Comparison of ENCODE assay signal across 18 cellular contexts in genomic region chr21:32131164-32131563, GRCh38.
DNase-seq lines count a peak whose midpoint lies in the region; ATAC-seq, FAIRE-seq and TF ChIP-seq lines count a peak whose summit lies in the region.
"Had no signal": no experiment of that assay in that cellular context is flagged by ENCODE, and none has a peak within 500 bp of the region (broad histone marks: within the 10 kb centered on the region; RNA-seq: fewer than 3 reads in every experiment).

No MANE protein-coding gene starts in this region.

- peaks cover 21% of the 10 kb centered on the region for H3K9me3 Mint-ChIP-seq in nephron progenitor cell

- H2AFZ ChIP-seq in H1 (ENCODE audit: low read length) = 0 out of 2 replicates have a peak overlapping the region, but pooled peaks have one; percentile 36

- no peaks in the 10 kb centered on the region for H3K79me2 ChIP-seq in H1 (ENCODE audit: control insufficient read depth in 1 of 2, insufficient read depth in 2 of 2, low read length in 2 of 2)

- no peak overlapping the region for H3K4ac ChIP-seq in H1 (replicated peaks; ENCODE audit: insufficient read length, low read depth, low read length)

- H3K36me3 ChIP-seq in left ventricle myocardium inferior (no peaks in the 10 kb centered on the region), H1 (ENCODE audit: control insufficient read depth in 2 of 4, insufficient read depth in 4 of 4, low read length in 3 of 4) (no peaks in the 10 kb centered on the region)

- H3K27ac ChIP-seq in left ventricle myocardium inferior (replicated peaks) (no peak overlapping the region), A549 (peak overlapping the region; percentile 51 to 58; a peak in 3 of 6 replicates), H1 (ENCODE audit: low read depth, low read length) (no peak overlapping the region)

- DNase-seq in Right ventricle myocardium superior (no peak), left ventricle myocardium inferior (no peak), A549 (ENCODE audit: low read depth in 1 of 2, low spot score in 1 of 2) (no peak), H1 (ENCODE audit: low read depth in 1 of 2, low spot score in 2 of 2) (peak in 1 of 2 experiments; percentile 8), nephron progenitor cell (no peak), DMS53 (lab: John Stamatoyannopoulos, UW) (no peak), iPS-NIHi11 (ENCODE audit: low spot score) (no peak)
- DNase-seq: 8988T; C1 segment of cervical spinal cord; Calu3; CD4-positive, alpha-beta T cell; DMS 273 treated with DMSO at 0.1 percent for 48 hours; DMS79 had no signal

- H4K8ac ChIP-seq in H1 (ENCODE audit: extremely low read depth, insufficient read depth, low read length) = no peak overlapping the region

- H3K56ac ChIP-seq in H1 (replicated peaks; ENCODE audit: insufficient read length, low read depth, low read length) = no peak overlapping the region

- no peak overlapping the region for H2AK5ac ChIP-seq in H1 (ENCODE audit: low read depth, low read length)

- TF ChIP-seq EP300 in A549 (IDR thresholded peaks at IDR 0.05) = no peak
- no peak for TF ChIP-seq EP300 in H1 (IDR thresholded peaks at IDR 0.05; ENCODE audit: borderline replicate concordance in 1 of 2, low read depth in 2 of 2, low read length in 2 of 2)

- no peak overlapping the region for H2BK5ac ChIP-seq in H1 (ENCODE audit: low read depth, low read length)

- H3K4me3 Mint-ChIP-seq in nephron progenitor cell = no peak overlapping the region
- H3K4me3 Mint-ChIP-seq: B cell; CD4-positive, alpha-beta T cell; GM23338; H9 had no signal

- H3K23ac ChIP-seq in H1 (ENCODE audit: insufficient read length) = no peak overlapping the region

- H3K4me2 ChIP-seq in A549 = no peak overlapping the region
- no peak overlapping the region for H3K4me2 ChIP-seq in H1 (ENCODE audit: insufficient read depth in 1 of 2, low read depth in 2 of 2, low read length in 2 of 2)
- H3K4me2 ChIP-seq: GM23338 had no signal

- intact Hi-C loops in Right ventricle myocardium superior (cut with DNase I) (no loop called here), left ventricle myocardium inferior (cut with micrococcal nuclease) (no loop called here)

- H3K36me3 Mint-ChIP-seq in nephron progenitor cell (ENCODE audit: low read depth) = no peaks in the 10 kb centered on the region

- TF ChIP-seq RAD21 in A549 (conservative IDR thresholded peaks at IDR 0.05 in 1 of 2, IDR thresholded peaks at IDR 0.05 in 1 of 2) (no peak), H1 (IDR thresholded peaks at IDR 0.05 in 1 of 2, conservative IDR thresholded peaks at IDR 0.05 in 1 of 2; ENCODE audit: low read depth in 2 of 2, low read length in 2 of 2) (no peak)

- no peak overlapping the region for H3K14ac ChIP-seq in H1 (ENCODE audit: insufficient read length)

- CTCF ChIA-PET in A549 (lab: Yijun Ruan, JAX) (no interaction called here), H1 (lab: Charles Lee; ENCODE audit: partially characterized antibody) (interaction anchor here (1.1 to 1.8 kb wide), 5 partner anchors 12 to 127 kb away, joined by 3 to 6 read pairs (median 4); no protein-coding TSS in a partner anchor)

- no peak overlapping the region for H3K18ac ChIP-seq in H1 (ENCODE audit: extremely low read depth, low read length)

- TF ChIP-seq POLR2A in A549 (IDR thresholded peaks at IDR 0.05; ENCODE audit: low read length) = no peak
- TF ChIP-seq POLR2A in H1 (IDR thresholded peaks at IDR 0.05; ENCODE audit: control extremely low read depth in 1 of 2, low read depth in 2 of 2, low read length in 2 of 2) = no peak

- peaks cover 23% of the 10 kb centered on the region for H3K4me1 ChIP-seq in left ventricle myocardium inferior
- H3K4me1 ChIP-seq in A549 = peaks cover 8% of the 10 kb centered on the region; the same call in 2 of the 3 replicates
- no peaks in the 10 kb centered on the region; a peak in 1 of 7 replicates for H3K4me1 ChIP-seq in H1 (replicated peaks in 1 of 4; ENCODE audit: control insufficient read depth in 3 of 4, insufficient read depth in 4 of 4, low read length in 3 of 4)

- peaks cover 10% of the 10 kb centered on the region for H3K9me3 ChIP-seq in left ventricle myocardium inferior (replicated peaks)
- H3K9me3 ChIP-seq in A549 = no peaks in the 10 kb centered on the region
- 0 out of 4 replicates have a peak, but pooled peaks cover 0 to 3% of the 10 kb centered on the region in 2 experiments for H3K9me3 ChIP-seq in H1 (ENCODE audit: insufficient read depth in 2 of 2, low read depth in 1 of 2, low read length in 1 of 2)

- H3K27ac Mint-ChIP-seq in nephron progenitor cell = peak overlapping the region; percentile 96
- H3K27ac Mint-ChIP-seq: B cell; CD4-positive, alpha-beta T cell; GM23338; H9 had no signal

- POLR2A ChIA-PET in A549 (lab: Yijun Ruan, JAX) = no interaction called here
- POLR2A ChIA-PET in H1 (lab: Charles Lee; ENCODE audit: partially characterized antibody) = no interaction called here

- ATAC-seq in Right ventricle myocardium superior (ENCODE audit: poor library complexity) = peak; percentile 25
- ATAC-seq in A549 = no peak
- ATAC-seq in GM21529 (IDR thresholded peaks at IDR 0.05; ENCODE audit: unreplicated experiment) = no peak
- ATAC-seq: GM12878, GM23338 had no signal

- H3K9ac ChIP-seq in H1 (replicated peaks in 1 of 4; ENCODE audit: extremely low read depth in 1 of 4, low read depth in 3 of 4, low read length in 3 of 4) = no peak overlapping the region

- no peak overlapping the region for H4K5ac ChIP-seq in H1 (ENCODE audit: insufficient read length, low read depth, low read length)

- H4K20me1 ChIP-seq in H1 (replicated peaks in 1 of 2; ENCODE audit: control insufficient read depth in 1 of 2, insufficient read depth in 2 of 2, low read length in 2 of 2) = no peaks in the 10 kb centered on the region

- no peaks in the 10 kb centered on the region for H3K79me1 ChIP-seq in H1 (ENCODE audit: low read depth, low read length)

- H2BK15ac ChIP-seq in H1 (ENCODE audit: low read length) = no peak overlapping the region

- WGBS in A549 (ENCODE audit: missing lambda C conversion rate) = 86% methylated on average over 7 of the region's 7 CpGs
- WGBS in H1 (ENCODE audit: extremely low coverage in 1 of 2, insufficient coverage in 1 of 2, insufficient read length in 1 of 2, insufficient replicate concordance in 2 of 2, low coverage in 1 of 2, low lambda C conversion rate in 2 of 2, missing lambda C conversion rate in 1 of 2), 2 experiments = 87% methylated on average over 7 of the region's 7 CpGs; no CpG with 5 or more reads in 1 of the 2 experiments

- no peak overlapping the region for H2BK120ac ChIP-seq in H1 (replicated peaks; ENCODE audit: low read depth, low read length)

- peaks cover 48% of the 10 kb centered on the region for H3K4me1 Mint-ChIP-seq in nephron progenitor cell
- H3K4me1 Mint-ChIP-seq: B cell had no signal

- H3K27me3 ChIP-seq in left ventricle myocardium inferior (ENCODE audit: low read depth) (no peaks in the 10 kb centered on the region), H1 (replicated peaks in 1 of 4; ENCODE audit: control insufficient read depth in 3 of 4, extremely low read depth in 1 of 4, insufficient read depth in 3 of 4, low read length in 3 of 4) (no peaks in the 10 kb centered on the region; a peak in 1 of 7 replicates)

- TF ChIP-seq CTCF in left ventricle myocardium inferior (IDR thresholded peaks at IDR 0.05; ENCODE audit: borderline replicate concordance) = no peak
- TF ChIP-seq CTCF in A549 (IDR thresholded peaks at IDR 0.05) = no peak
- no peak for TF ChIP-seq CTCF in H1 (IDR thresholded peaks at IDR 0.05; ENCODE audit: control extremely low read depth in 1 of 3, insufficient read depth in 1 of 3, low read depth in 1 of 3, low read length in 3 of 3)
- no peak for TF ChIP-seq CTCF in nephron progenitor cell (IDR thresholded peaks at IDR 0.05)

- no peak overlapping the region for H2BK20ac ChIP-seq in H1 (ENCODE audit: low read length)

- H4K91ac ChIP-seq in H1 (replicated peaks; ENCODE audit: insufficient read length, low read length) = no peak overlapping the region

- H2BK12ac ChIP-seq in H1 (ENCODE audit: low read depth, low read length) = no peak overlapping the region

- no peak for FAIRE-seq in A549 (lab: Jason Lieb, UNC)
- no peak for FAIRE-seq in H1 (lab: Jason Lieb, UNC)
- FAIRE-seq: GM12878 had no signal

- no peaks in the 10 kb centered on the region for H3K23me2 ChIP-seq in H1 (ENCODE audit: low read depth, low read length)

- H3K4me3 ChIP-seq in left ventricle myocardium inferior = no peak overlapping the region
- H3K4me3 ChIP-seq in A549 = no peak overlapping the region
- H3K4me3 ChIP-seq in H1 (ENCODE audit: extremely low read depth in 1 of 4, insufficient read depth in 2 of 4, low read depth in 3 of 4, low read length in 4 of 4) = no peak overlapping the region
- H3K4me3 ChIP-seq: GM12878, GM23338 had no signal

- peaks cover 10% of the 10 kb centered on the region for H3K27me3 Mint-ChIP-seq in nephron progenitor cell (ENCODE audit: low read depth, poor library complexity)

TF ChIP-seq in A549, 52 proteins besides CTCF, POLR2A, EP300 and RAD21 (continues in another document):
- TF ChIP-seq GATA3 (IDR thresholded peaks at IDR 0.05; ENCODE audit: borderline replicate concordance) = no peak
- TF ChIP-seq TP53 (CRISPR knock-in tag; IDR thresholded peaks at IDR 0.05) = no peak
- no peak for TF ChIP-seq EHMT2 (IDR thresholded peaks at IDR 0.05; ENCODE audit: low read depth)
- TF ChIP-seq BCL3 (IDR thresholded peaks at IDR 0.05) = no peak

TF ChIP-seq in H1, 55 proteins besides CTCF, POLR2A, EP300 and RAD21 (continues in another document):
- TF ChIP-seq CHD2 (IDR thresholded peaks at IDR 0.05; ENCODE audit: low read length) (no peak), BCL11A (IDR thresholded peaks at IDR 0.05; ENCODE audit: low read depth in 2 of 2, low read length in 2 of 2) (no peak), USF2 (IDR thresholded peaks at IDR 0.05; ENCODE audit: low read length) (no peak), KDM4A (IDR thresholded peaks at IDR 0.05; ENCODE audit: low read depth, low read length, severe bottlenecking) (no peak), SIRT6 (IDR thresholded peaks at IDR 0.05; ENCODE audit: low read length) (no peak), EGR1 (IDR thresholded peaks at IDR 0.05; ENCODE audit: borderline replicate concordance, low read depth, low read length) (no peak), MAX (IDR thresholded peaks at IDR 0.05) (no peak), TAF1 (IDR thresholded peaks at IDR 0.05; ENCODE audit: low read depth, low read length) (no peak), POLR2AphosphoS5 (IDR thresholded peaks at IDR 0.05; ENCODE audit: low read depth, low read length) (no peak), SIX5 (IDR thresholded peaks at IDR 0.05; ENCODE audit: low read depth, low read length) (no peak)

Comparison
In these comparisons a context has a peak if more than half of its experiments do, and no peak if none do; other contexts are left out.
1. H3K27ac ChIP-seq: peak in A549 (2 of 2); none in left ventricle myocardium inferior (single experiment) and H1 (single experiment).